ENCODE assay signal across 8 cellular contexts in genomic region chr7:150631866-150632864, GRCh38. TPM values are rescaled to one million over a fixed set of nuclear protein-coding genes. Genes with fewer than 3 reads are reported as not detected.
DNase-seq lines count a peak whose midpoint lies in the region; ATAC-seq lines count a peak whose summit lies in the region.

TSS of gene GIMAP6 (minus strand) at chr7:150632385. CDS start at chr7:150630142, 2,243 bp downstream.

- intact Hi-C loops in left cardiac atrium (cut with DNase I), result loop anchor here in 1 of 2 donors (5.0 kb wide), 1 partner anchor 105 kb away; the partner anchor contains the start of gene GIMAP5

- peak; percentile 81 for DNase-seq in activated CD8-positive, alpha-beta memory T cell treated with anti-CD3 and anti-CD28 coated beads for 24 hours
- DNase-seq in left cardiac atrium (peak; percentile 45), NCI-H1436 (lab: John Stamatoyannopoulos, UW) (no peak), OCI-M2 (lab: John Stamatoyannopoulos, UW; ENCODE audit: unreplicated experiment) (no peak)
- DNase-seq in stimulated activated CD8-positive, alpha-beta memory T cell treated with anti-CD3 and anti-CD28 coated beads, Interleukin-15, amount 100 ng/mL, for 48 hours (ENCODE audit: low read depth in 2 of 2), result peak; percentile 18 to 24

- ATAC-seq in GM19397 (IDR thresholded peaks at IDR 0.05; ENCODE audit: unreplicated experiment) (peak; percentile 68), HG03469 (IDR thresholded peaks at IDR 0.05; ENCODE audit: unreplicated experiment) (peak; percentile 65), left cardiac atrium (peak in 1 of 2 donors; percentile 63), GM19324 (IDR thresholded peaks at IDR 0.05; ENCODE audit: low FRiP score, unreplicated experiment) (no peak)

RNA-seq across cellular contexts. Expression of gene GIMAP6, which starts in this region (rescaled TPM):
- total RNA-seq in left cardiac atrium, result 10 to 100 TPM; 35.4 to 36.8 TPM

Comparison
In these comparisons a context has a peak if more than half of its experiments do, and no peak if none do; other contexts are left out.
1. DNase-seq: peak in activated CD8-positive, alpha-beta memory T cell treated with anti-CD3 and anti-CD28 coated beads for 24 hours (single experiment), left cardiac atrium (single experiment) and stimulated activated CD8-positive, alpha-beta memory T cell treated with anti-CD3 and anti-CD28 coated beads, Interleukin-15, amount 100 ng/mL, for 48 hours (2 of 2); none in NCI-H1436 (single experiment) and OCI-M2 (single experiment).